27 cellular contexts compared by ENCODE assay signal in the genomic region with DNA sequence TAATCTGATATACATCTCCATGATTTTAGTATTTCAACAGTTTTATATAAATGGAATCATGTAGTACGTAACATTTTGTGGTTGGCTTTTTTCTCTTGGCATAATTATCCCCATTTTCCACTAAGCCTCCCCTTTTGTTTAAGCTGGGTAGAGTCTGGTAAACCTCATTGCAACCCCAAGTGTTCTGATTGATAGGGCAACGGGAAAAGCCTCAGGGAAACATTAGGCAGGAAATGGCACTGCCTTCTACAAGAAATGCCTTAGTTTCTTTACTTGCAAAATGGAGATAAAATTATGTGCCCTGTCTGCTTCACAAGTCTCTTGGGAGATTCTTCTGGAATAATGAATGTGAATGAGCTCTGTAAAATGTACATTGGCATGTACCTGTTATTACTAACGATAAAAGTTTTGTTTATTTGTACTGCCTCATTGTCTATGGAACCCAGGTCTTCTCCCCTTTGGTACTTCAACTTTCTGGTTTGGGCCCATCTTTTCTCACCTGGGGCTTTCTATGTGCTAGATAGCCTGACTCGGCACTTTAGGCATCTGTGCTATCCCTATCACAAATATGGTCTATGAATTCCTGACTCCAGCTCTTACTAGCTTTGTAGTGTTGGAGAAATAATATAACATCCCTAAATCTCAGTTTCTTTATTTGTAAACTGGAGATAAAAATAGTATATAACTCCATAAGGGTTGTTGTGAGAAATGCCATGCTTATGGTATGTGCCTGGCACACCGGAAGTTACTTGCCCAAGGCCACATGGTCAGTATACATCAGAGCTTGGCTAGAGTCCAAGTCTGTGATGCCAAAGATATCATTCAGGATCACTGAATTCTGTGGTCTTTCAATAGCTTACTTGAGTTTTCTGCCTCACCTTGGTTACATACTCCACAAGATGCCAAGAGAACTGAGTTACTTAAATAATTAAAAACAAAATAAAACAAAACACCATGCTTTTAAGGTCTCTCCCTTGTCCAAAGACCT. TPM values are rescaled to one million over a fixed set of nuclear protein-coding genes. Genes with fewer than 3 reads are reported as not detected.
DNase-seq lines count a peak whose midpoint lies in the region; ATAC-seq, FAIRE-seq and TF ChIP-seq lines count a peak whose summit lies in the region.
"Had no signal": no experiment of that assay in that cellular context is flagged by ENCODE, and none has a peak within 500 bp of the region (broad histone marks: within the 10 kb centered on the region; RNA-seq: fewer than 3 reads in every experiment).

No MANE protein-coding gene starts in this region.

- POLR2A ChIA-PET in SK-N-SH (lab: Yijun Ruan, JAX) (interaction anchor here (1.5 kb wide), 1 partner anchor 145 kb away, joined by 3 read pairs; no protein-coding TSS in a partner anchor), K562 (lab: Yijun Ruan, JAX) (interaction anchor here (0.6 to 1.5 kb wide), 2 partner anchors 23 to 179 kb away, joined by 3 to 4 read pairs; no protein-coding TSS in a partner anchor)

- TF ChIP-seq EP300 in SK-N-SH (IDR thresholded peaks at IDR 0.05; ENCODE audit: borderline replicate concordance in 1 of 2, low read depth in 1 of 2, low read length in 1 of 2) (no peak), K562 (IDR thresholded peaks at IDR 0.05; ENCODE audit: low read length) (no peak)

- H2AFZ ChIP-seq in SK-N-SH (ENCODE audit: low read depth) (no peak overlapping the region), K562 (ENCODE audit: low read depth, low read length) (no peak overlapping the region)

- TF ChIP-seq RAD21 in SK-N-SH (IDR thresholded peaks at IDR 0.05; ENCODE audit: low read length) (no peak), K562 (CRISPR knock-in tag; conservative IDR thresholded peaks at IDR 0.05 in 1 of 2, IDR thresholded peaks at IDR 0.05 in 1 of 2) (no peak)

- no peak overlapping the region for H3K4me3 ChIP-seq in SK-N-SH (ENCODE audit: low read depth in 2 of 2, low read length in 1 of 2)
- H3K4me3 ChIP-seq in K562, result no peak overlapping the region
- H3K4me3 ChIP-seq: BLaER1, esophagus squamous epithelium, smooth muscle cell, tibial nerve had no signal

- CTCF ChIA-PET in SK-N-SH (lab: Yijun Ruan, JAX), result interaction anchor here (0.9 to 9.2 kb wide), 3 partner anchors 109 to 197 kb away, joined by 3 to 209 read pairs (median 142); no protein-coding TSS in a partner anchor
- CTCF ChIA-PET in K562 (lab: Yijun Ruan, JAX; ENCODE audit: low intra/inter-chr PET ratio), result interaction anchor here (1.5 to 3.2 kb wide), 2 partner anchors 146 to 197 kb away, joined by 5 to 30 read pairs; no protein-coding TSS in a partner anchor

- peaks cover 5 to 6% of the 10 kb centered on the region in 2 experiments; a peak in 1 of 4 replicates for H3K4me1 ChIP-seq in SK-N-SH (ENCODE audit: control insufficient read depth in 1 of 2, insufficient read depth in 2 of 2, low read depth in 1 of 2, low read length in 1 of 2)
- H3K4me1 ChIP-seq in K562 (replicated peaks in 1 of 2; ENCODE audit: control insufficient read depth in 2 of 2, insufficient read depth in 2 of 2, low read length in 2 of 2), result peaks cover 0 to 11% of the 10 kb centered on the region in 2 experiments; a peak in 2 of 5 replicates
- H3K4me1 ChIP-seq: BLaER1 had no signal

- no peak for FAIRE-seq in K562 (lab: Jason Lieb, UNC)
- FAIRE-seq: colon, D721Med had no signal

- intact Hi-C loops in K562 (cut with micrococcal nuclease), result loop anchor here (5.0 kb wide), 3 partner anchors 249 to 529 kb away; no protein-coding TSS in a partner anchor

- TF ChIP-seq POLR2A in K562 (conservative IDR thresholded peaks at IDR 0.05), result no peak

- H3K4me2 ChIP-seq in SK-N-SH (no peak overlapping the region), K562 (ENCODE audit: insufficient read depth, low read length) (no peak overlapping the region)
- H3K4me2 ChIP-seq: BLaER1, smooth muscle cell had no signal

- no peaks in the 10 kb centered on the region for H3K9me2 ChIP-seq in SK-N-SH

- no TSS peak for BruUV-seq in K562 (replicated peaks; lab: Mats Ljungman, UMichigan)

- H3K9me3 ChIP-seq in SK-N-SH (no peaks in the 10 kb centered on the region), K562 (replicated peaks; ENCODE audit: control insufficient read depth, insufficient read depth, low read depth, low read length) (no peaks in the 10 kb centered on the region)
- H3K9me3 ChIP-seq: BLaER1, esophagus squamous epithelium, tibial nerve had no signal

- H4K20me1 ChIP-seq in SK-N-SH (ENCODE audit: insufficient read depth), result no peaks in the 10 kb centered on the region
- no peaks in the 10 kb centered on the region for H4K20me1 ChIP-seq in K562 (replicated peaks; ENCODE audit: control insufficient read depth, insufficient read depth, low read length)
- H4K20me1 ChIP-seq: BLaER1 had no signal

- no peaks in the 10 kb centered on the region for H3K36me3 ChIP-seq in SK-N-SH (replicated peaks in 1 of 2; ENCODE audit: control insufficient read depth in 1 of 2, insufficient read depth in 2 of 2, low read length in 1 of 2)
- H3K36me3 ChIP-seq in K562 (ENCODE audit: control insufficient read depth, insufficient read depth, low read length), result no peaks in the 10 kb centered on the region
- H3K36me3 ChIP-seq: BLaER1, esophagus squamous epithelium, tibial nerve had no signal

- 75% methylated on average over 5 of the region's 5 CpGs for WGBS in SK-N-SH (ENCODE audit: low lambda C conversion rate)
- 68% methylated on average over 5 of the region's 5 CpGs for WGBS in K562 (ENCODE audit: insufficient coverage, low coverage, missing lambda C conversion rate)

- no peaks in the 10 kb centered on the region for H3K9me1 ChIP-seq in K562 (ENCODE audit: control insufficient read depth, insufficient read depth, low read length)

- H3F3A ChIP-seq in SK-N-SH (replicated peaks; ENCODE audit: insufficient read depth), result no peaks in the 10 kb centered on the region

- in situ Hi-C loops in K562 (cut with MboI), result loop anchor here (5.0 to 25.0 kb wide), 2 partner anchors 139 to 524 kb away; no protein-coding TSS in a partner anchor

- H3K9ac ChIP-seq in SK-N-SH (no peak overlapping the region), K562 (ENCODE audit: insufficient read depth in 1 of 2, low read depth in 2 of 2, low read length in 2 of 2) (no peak overlapping the region)
- H3K9ac ChIP-seq: BLaER1 had no signal

- H3K27ac ChIP-seq in SK-N-SH (ENCODE audit: low read depth in 2 of 2, low read length in 1 of 2) (no peak overlapping the region), K562 (ENCODE audit: extremely low read depth, low read depth, low read length) (no peak overlapping the region)
- H3K27ac ChIP-seq: BLaER1, esophagus squamous epithelium, tibial nerve had no signal

- H3K27me3 ChIP-seq in SK-N-SH (ENCODE audit: insufficient read depth) (no peaks in the 10 kb centered on the region), K562 (ENCODE audit: control insufficient read depth in 2 of 2, insufficient read depth in 2 of 2, low read length in 2 of 2) (no peaks in the 10 kb centered on the region; a peak in 2 of 5 replicates)
- H3K27me3 ChIP-seq: BLaER1, tibial nerve had no signal

- ATAC-seq in SK-N-SH treated with all-trans-retinoic acid at 6 μM for 48 hours, result no peak
- ATAC-seq in K562, result no peak
- ATAC-seq: effector memory CD8-positive, alpha-beta T cell; left cardiac atrium had no signal

- DNase-seq in SK-N-SH (peak; percentile 17), NCI-H69 (lab: John Stamatoyannopoulos, UW) (peak; percentile 35), K562 (ENCODE audit: extremely low read depth in 1 of 4, low spot score in 3 of 4) (no peak), NCI-H2029 treated with DMSO at 0.1 percent for 48 hours (lab: John Stamatoyannopoulos, UW) (no peak), COR-L47 (lab: John Stamatoyannopoulos, UW) (no peak)
- DNase-seq in stimulated activated CD4-positive, alpha-beta T cell treated with anti-CD3 and anti-CD28 coated beads, Interleukin-4, amount 100 ng/mL, for 24 hours, result no peak
- no peak for DNase-seq in activated CD8-positive, alpha-beta memory T cell treated with anti-CD3 and anti-CD28 coated beads, Interleukin-2, amount 50 U/mL, for 4 hours
- DNase-seq: activated CD4-positive, alpha-beta T cell treated with anti-CD3 and anti-CD28 coated beads, Interleukin-2, amount 10 ng/mL, durations not matched to agents 7 days and 5 days; activated naive CD8-positive, alpha-beta T cell treated with anti-CD3 and anti-CD28 coated beads, Interleukin-2, amount 10 ng/mL, durations not matched to agents 7 days and 5 days; effector memory CD8-positive, alpha-beta T cell; esophagus squamous epithelium; GDM1; H7; left cardiac atrium; naive B cell; NCI-H1436 treated with DMSO at 0.1 percent for 48 hours; NCI-H2171 treated with DMSO at 0.1 percent for 48 hours; NCI-H774; occipital lobe; stimulated activated CD4-positive, alpha-beta T cell treated with anti-CD3 and anti-CD28 coated beads, Interleukin-4, amount 100 ng/mL, for 1 hour; T-helper 2 cell had no signal

- H3K79me2 ChIP-seq in SK-N-SH (ENCODE audit: insufficient read depth) (no peaks in the 10 kb centered on the region), K562 (ENCODE audit: control insufficient read depth, insufficient read depth, low read length) (no peaks in the 10 kb centered on the region)

- no peak for TF ChIP-seq CTCF in SK-N-SH (IDR thresholded peaks at IDR 0.05)
- no peak for TF ChIP-seq CTCF in K562 (IDR thresholded peaks at IDR 0.05 in 2 of 3, conservative IDR thresholded peaks at IDR 0.05 in 1 of 3; ENCODE audit: insufficient read depth in 2 of 3, low read depth in 1 of 3, low read length in 3 of 3)

TF ChIP-seq in K562, 482 proteins besides CTCF, POLR2A, EP300 and RAD21 (continues in another document):
- TF ChIP-seq NFIC (IDR thresholded peaks at IDR 0.05) (peak; percentile 54), ZNF316 (IDR thresholded peaks at IDR 0.05) (peak; percentile 31; the same call in 1 of the 2 replicates)

RNA-seq across cellular contexts. Expression of a gene that starts 48.2 kb away (rescaled TPM):
- polyA plus RNA-seq in SK-N-SH (2012; rRNA removed), result 3.1 and 6.4 TPM in 2 replicates
- polyA plus RNA-seq in SK-N-SH (2012; cell fraction: cytosol; rRNA removed), result 0.94 and 1.8 TPM in 2 replicates
- polyA plus RNA-seq in SK-N-SH (2012; cell fraction: nucleus; rRNA removed), result 17.5 and 25.4 TPM in 2 replicates
- 46.3 and 50.2 TPM in 2 replicates for total RNA-seq in K562 (2011; cell fraction: chromatin; rRNA removed; ENCODE audit: low replicate concordance)
- total RNA-seq in K562 (2011; cell fraction: nucleolus; rRNA removed), result 29.0 and 29.1 TPM in 2 replicates
- total RNA-seq in K562 (2011; cell fraction: nucleoplasm; rRNA removed), result 48.9 and 68.4 TPM in 2 replicates
- total RNA-seq in K562 (2014; rRNA removed), result 3.6 and 4.2 TPM in 2 replicates
- total RNA-seq in K562 (2014; rRNA removed; fragmentation: Illumina TruSeq; extraction: Trizol), result 5.3 and 6.2 TPM in 2 replicates
- total RNA-seq in K562 (2015; rRNA removed; fragmentation: Illumina TruSeq; extraction: Trizol), result 4.4 and 6.4 TPM in 2 replicates
- total RNA-seq in K562 (2021), result 5.6 and 5.9 TPM in 2 replicates
- polyA plus RNA-seq in K562 (2011; rRNA removed), result 16.2 and 22.1 TPM in 2 replicates
- 7.9 and 20.6 TPM in 2 replicates for polyA plus RNA-seq in K562 (2011; cell fraction: cytosol; rRNA removed)
- polyA plus RNA-seq in K562 (2011; cell fraction: nucleus; rRNA removed), result 31.3 and 37.2 TPM in 2 replicates
- polyA plus RNA-seq in K562 (2012), result 4.4 and 16.2 TPM in 2 replicates
- polyA plus RNA-seq in K562 (2014; fragmentation: Illumina TruSeq; extraction: Trizol), result 7.9 and 10.0 TPM in 2 replicates
- polyA plus RNA-seq in K562 (2014; fragmentation: Nextera tagmentation; extraction: Ambion mirVana), result 1 to 10 TPM; 2.0 to 4.2 TPM
- 13.3 and 13.9 TPM in 2 replicates for polyA plus RNA-seq in K562 (2014; rRNA removed)
- polyA minus RNA-seq in K562 (2011; rRNA and poly(A)+ RNA removed), result 14.9 and 16.4 TPM in 2 replicates
- 2.9 and 3.1 TPM in 2 replicates for polyA minus RNA-seq in K562 (2011; cell fraction: cytosol; rRNA and poly(A)+ RNA removed)
- 12.0 and 16.3 TPM in 2 replicates for polyA minus RNA-seq in K562 (2011; cell fraction: nucleus; rRNA and poly(A)+ RNA removed)

Comparison
In these comparisons a context has a peak if more than half of its experiments do, and no peak if none do; other contexts are left out.
1. DNase-seq: peak in SK-N-SH (single experiment) and NCI-H69 (single experiment); none in K562 (0 of 4), stimulated activated CD4-positive, alpha-beta T cell treated with anti-CD3 and anti-CD28 coated beads, Interleukin-4, amount 100 ng/mL, for 24 hours (single experiment), NCI-H2029 treated with DMSO at 0.1 percent for 48 hours (single experiment), activated CD8-positive, alpha-beta memory T cell treated with anti-CD3 and anti-CD28 coated beads, Interleukin-2, amount 50 U/mL, for 4 hours (single experiment) and COR-L47 (single experiment).